Comparison of ENCODE assay signal across 1 cellular context in the genomic region with DNA sequence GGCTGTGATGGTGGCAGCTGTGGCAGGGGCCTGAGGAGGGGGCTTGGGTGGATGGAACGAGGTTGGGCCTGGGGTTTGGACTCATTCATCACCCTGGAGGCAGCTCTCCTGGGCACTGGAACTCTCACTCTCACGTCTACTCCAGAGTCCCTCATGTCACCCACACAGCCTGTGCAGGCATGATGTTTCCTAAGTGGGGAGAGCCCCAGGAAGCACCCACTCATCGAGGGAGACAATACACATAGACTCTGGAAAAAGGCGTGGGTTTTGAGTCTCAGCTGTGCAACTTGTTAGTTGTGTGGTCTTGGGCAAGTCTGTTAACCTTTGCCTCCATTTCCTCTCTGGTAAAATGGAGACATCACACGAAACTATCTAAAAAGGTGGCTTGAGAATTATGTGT.
TF ChIP-seq lines count a peak whose summit lies in the region.

No MANE protein-coding gene starts in this region.

TF ChIP-seq in K562, 482 proteins besides CTCF, POLR2A, EP300 and RAD21:
- TF ChIP-seq POLR3G (IDR thresholded peaks at IDR 0.05; ENCODE audit: extremely low read depth, insufficient read length, insufficient replicate concordance), result no peak
- TF ChIP-seq ZNF354B (CRISPR knock-in tag; IDR thresholded peaks at IDR 0.05), result no peak
- no peak for TF ChIP-seq RB1 (IDR thresholded peaks at IDR 0.05; ENCODE audit: low read depth)
- TF ChIP-seq SAP30 (IDR thresholded peaks at IDR 0.05; ENCODE audit: borderline replicate concordance, insufficient read depth, low read depth, low read length, poor library complexity, severe bottlenecking), result no peak
- TF ChIP-seq MXI1 (IDR thresholded peaks at IDR 0.05; ENCODE audit: low read depth, low read length), result no peak
- TF ChIP-seq SMARCA5 (IDR thresholded peaks at IDR 0.05), result no peak
